ENCODE assay signal across 1 cellular context in the genomic region with DNA sequence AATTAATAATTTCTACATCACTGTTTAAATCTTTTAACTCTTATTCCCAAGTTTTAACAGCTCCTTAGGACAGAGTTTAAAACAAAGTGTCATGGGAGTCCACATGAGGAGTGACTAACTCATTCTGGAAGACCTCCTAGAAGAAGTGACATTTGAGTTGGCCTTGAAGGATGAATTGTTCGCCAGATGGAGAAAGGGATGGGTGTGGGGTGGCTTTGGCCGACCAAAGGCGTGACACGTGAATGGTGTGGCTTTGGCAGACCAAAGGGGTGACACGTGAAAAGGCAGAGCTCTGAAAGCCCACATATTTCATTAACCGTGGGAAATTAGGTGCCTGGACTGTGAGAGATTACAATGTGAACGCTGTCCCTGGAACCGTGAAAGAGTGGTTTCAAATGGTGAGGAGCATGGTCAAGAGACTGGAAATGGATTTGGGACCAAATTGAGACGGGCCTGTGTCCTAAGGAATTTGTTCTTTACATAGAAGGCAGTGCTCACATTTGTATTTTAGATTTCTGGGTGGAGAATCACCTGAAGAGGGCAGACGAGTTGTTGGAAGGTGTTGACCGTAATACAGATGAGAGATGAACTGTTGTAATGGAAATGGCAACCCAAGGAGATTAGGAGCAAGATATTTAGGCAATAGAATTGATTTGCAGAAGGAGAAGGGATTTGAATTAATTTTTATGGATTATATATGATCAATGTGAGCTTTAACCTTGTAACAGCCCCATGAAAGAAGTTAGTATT.
TF ChIP-seq lines count a peak whose summit lies in the region.

No MANE protein-coding gene starts in this region.

TF ChIP-seq in IMR-90, 13 proteins besides CTCF, POLR2A, EP300 and RAD21 (continued from another document):
- no peak for TF ChIP-seq RCOR1 (IDR thresholded peaks at IDR 0.05; ENCODE audit: insufficient replicate concordance, low read length)
- TF ChIP-seq BHLHE40 (IDR thresholded peaks at IDR 0.05; ENCODE audit: low read depth, low read length) = no peak
- TF ChIP-seq MXI1 (IDR thresholded peaks at IDR 0.05; ENCODE audit: borderline replicate concordance, low read depth, low read length) = no peak
TF ChIP-seq in IMR-90: peak in this region for 0.
